ENCODE assay signal across 20 cellular contexts in the genomic region with DNA sequence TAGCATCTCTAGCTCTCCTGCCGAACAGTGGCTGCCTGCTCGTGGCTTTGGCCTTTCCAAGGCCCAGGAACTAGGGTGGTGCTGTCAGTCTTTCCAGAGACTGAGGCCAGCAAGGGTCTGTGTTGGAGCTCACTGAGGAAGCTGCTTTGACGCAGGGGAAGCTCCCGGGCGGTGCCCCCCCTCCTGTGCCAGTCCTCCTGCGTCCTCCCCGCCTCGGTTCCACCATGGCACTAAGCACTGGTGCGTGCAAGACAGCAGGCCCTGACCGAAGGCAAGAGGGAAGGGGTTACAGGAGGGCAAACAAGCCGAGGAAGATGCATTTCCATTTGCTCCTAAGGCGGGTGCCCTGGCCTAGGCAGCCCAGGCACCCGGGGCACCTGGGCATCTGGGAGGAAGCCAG. TPM values are rescaled to one million over a fixed set of nuclear protein-coding genes. Genes with fewer than 3 reads are reported as not detected.
DNase-seq lines count a peak whose midpoint lies in the region; ATAC-seq and TF ChIP-seq lines count a peak whose summit lies in the region.
"Had no signal": no experiment of that assay in that cellular context is flagged by ENCODE, and none has a peak within 500 bp of the region (broad histone marks: within the 10 kb centered on the region; RNA-seq: fewer than 3 reads in every experiment).

No MANE protein-coding gene starts in this region.

- H3K4me3 ChIP-seq in right atrium auricular region = no peak overlapping the region
- H3K4me3 ChIP-seq in WERI-Rb-1 (ENCODE audit: low read depth, low read length) = no peak overlapping the region
- H3K4me3 ChIP-seq in lower lobe of right lung = no peak overlapping the region
- no peak overlapping the region for H3K4me3 ChIP-seq in mesenchymal stem cell (ENCODE audit: insufficient read depth in 1 of 2, low read depth in 1 of 2, low read length in 2 of 2)
- H3K4me3 ChIP-seq: GM23248, HAP-1, K562, MG63 had no signal

- no peak overlapping the region for H3K14ac ChIP-seq in mesenchymal stem cell (ENCODE audit: low read length in 2 of 2)

- WGBS in mesenchymal stem cell = 95% methylated on average over 13 of the region's 13 CpGs

- H3K9me3 ChIP-seq in right atrium auricular region (no peaks in the 10 kb centered on the region), WERI-Rb-1 (ENCODE audit: severe bottlenecking) (no peaks in the 10 kb centered on the region), lower lobe of right lung (no peaks in the 10 kb centered on the region), mesenchymal stem cell (ENCODE audit: control insufficient read depth, low read length) (no peaks in the 10 kb centered on the region)
- H3K9me3 ChIP-seq: HAP-1, MG63 had no signal

- no peak overlapping the region for H3K27ac Mint-ChIP-seq in stimulated activated naive CD8-positive, alpha-beta T cell treated with anti-CD3 and anti-CD28 coated beads, Interleukin-15, amount 100 ng/mL, for 72 hours

- ATAC-seq in left cardiac atrium (no peak), lower lobe of right lung (no peak), GM19467 (IDR thresholded peaks at IDR 0.05; ENCODE audit: unreplicated experiment) (no peak)
- no peak for ATAC-seq in stimulated activated naive CD8-positive, alpha-beta T cell treated with anti-CD3 and anti-CD28 coated beads, Interleukin-15, amount 100 ng/mL, for 72 hours

- no peak overlapping the region for H3K23ac ChIP-seq in mesenchymal stem cell (ENCODE audit: low read length in 2 of 2)

- no peaks in the 10 kb centered on the region for H3K9me3 Mint-ChIP-seq in stimulated activated naive CD8-positive, alpha-beta T cell treated with anti-CD3 and anti-CD28 coated beads, Interleukin-15, amount 100 ng/mL, for 72 hours

- H3K4me2 ChIP-seq in mesenchymal stem cell (ENCODE audit: low read length, poor library complexity, severe bottlenecking) = no peak overlapping the region

- no peak overlapping the region for H3K4me3 Mint-ChIP-seq in stimulated activated naive CD8-positive, alpha-beta T cell treated with anti-CD3 and anti-CD28 coated beads, Interleukin-15, amount 100 ng/mL, for 72 hours

- H2BK15ac ChIP-seq in mesenchymal stem cell (ENCODE audit: low read depth, poor library complexity, severe bottlenecking) = no peak overlapping the region

- no peak overlapping the region for H2BK5ac ChIP-seq in mesenchymal stem cell (ENCODE audit: low read depth, low read length, poor library complexity, severe bottlenecking)

- no peaks in the 10 kb centered on the region for H3K27me3 Mint-ChIP-seq in stimulated activated naive CD8-positive, alpha-beta T cell treated with anti-CD3 and anti-CD28 coated beads, Interleukin-15, amount 100 ng/mL, for 72 hours

- H3K27ac ChIP-seq in right atrium auricular region (peak overlapping the region; percentile 39 to 81), WERI-Rb-1 (peak overlapping the region; percentile 22; the same call in 1 of the 2 replicates), lower lobe of right lung (peak overlapping the region; percentile 71), mesenchymal stem cell (ENCODE audit: low read length, poor library complexity, severe bottlenecking) (no peak overlapping the region)
- H3K27ac ChIP-seq: GM23248, HL-60 had no signal

- no peak overlapping the region for H3K4ac ChIP-seq in mesenchymal stem cell (ENCODE audit: low read depth in 1 of 2, low read length in 2 of 2)

- H4K91ac ChIP-seq in mesenchymal stem cell (ENCODE audit: low read length) = no peak overlapping the region

- H3K9ac ChIP-seq in mesenchymal stem cell (ENCODE audit: low read length) = no peak overlapping the region
- H3K9ac ChIP-seq: GM23248 had no signal

- no peak overlapping the region for H2BK120ac ChIP-seq in mesenchymal stem cell (ENCODE audit: low read depth, low read length)

- H2AK5ac ChIP-seq in mesenchymal stem cell (ENCODE audit: low read length, severe bottlenecking) = no peak overlapping the region

- H3K36me3 ChIP-seq in right atrium auricular region = no peaks in the 10 kb centered on the region
- H3K36me3 ChIP-seq in WERI-Rb-1 = no peaks in the 10 kb centered on the region
- peaks cover 5% of the 10 kb centered on the region for H3K36me3 ChIP-seq in lower lobe of right lung
- H3K36me3 ChIP-seq in mesenchymal stem cell (ENCODE audit: control insufficient read depth in 1 of 2, insufficient read depth in 2 of 2, low read depth in 1 of 2, low read length in 2 of 2) = peaks cover 0 to 4% of the 10 kb centered on the region in 2 experiments
- H3K36me3 ChIP-seq: HAP-1 had no signal

- H2AFZ ChIP-seq in mesenchymal stem cell (ENCODE audit: low read depth, low read length) = no peak overlapping the region
- H2AFZ ChIP-seq: GM23248 had no signal

- intact Hi-C loops in left cardiac atrium (cut with DNase I) = no loop called here
- intact Hi-C loops in lower lobe of right lung (cut with DNase I) = no loop called here

- H3K79me1 ChIP-seq in mesenchymal stem cell (replicated peaks; ENCODE audit: low read length, poor library complexity, severe bottlenecking) = peaks cover 13% of the 10 kb centered on the region

- no peak overlapping the region for H4K8ac ChIP-seq in mesenchymal stem cell (ENCODE audit: low read length)

- no peak for DNase-seq in right atrium auricular region (ENCODE audit: low spot score)
- no peak for DNase-seq in left cardiac atrium
- no peak for DNase-seq in WERI-Rb-1
- DNase-seq in lower lobe of right lung = no peak
- DNase-seq in stimulated activated naive CD8-positive, alpha-beta T cell treated with anti-CD3 and anti-CD28 coated beads, Interleukin-15, amount 100 ng/mL, for 72 hours = no peak
- no peak for DNase-seq in mesenchymal stem cell
- no peak for DNase-seq in germinal center (ENCODE audit: low spot score)
- DNase-seq: DMS79, GM23248, MG63, NCI-H1048, NCI-H1417 treated with DMSO at 0.1 percent for 48 hours, NCI-H187, NCI-H446, NCI-H526, Right ventricle myocardium superior had no signal

- no peak overlapping the region for H2BK12ac ChIP-seq in mesenchymal stem cell (ENCODE audit: low read length in 2 of 2)

- H3K4me1 ChIP-seq in right atrium auricular region (peaks cover 0 to 78% of the 10 kb centered on the region in 2 donors), lower lobe of right lung (peaks cover 55% of the 10 kb centered on the region), mesenchymal stem cell (ENCODE audit: control insufficient read depth, insufficient read depth, low read depth, low read length) (peaks cover 30% of the 10 kb centered on the region)

- H3K4me1 Mint-ChIP-seq in stimulated activated naive CD8-positive, alpha-beta T cell treated with anti-CD3 and anti-CD28 coated beads, Interleukin-15, amount 100 ng/mL, for 72 hours = peaks cover 38% of the 10 kb centered on the region

- no peak overlapping the region for H3K18ac ChIP-seq in mesenchymal stem cell (ENCODE audit: low read depth in 1 of 2, low read length in 2 of 2)

- TF ChIP-seq CTCF in right atrium auricular region (IDR thresholded peaks at IDR 0.05) = no peak
- no peak for TF ChIP-seq CTCF in WERI-Rb-1 (IDR thresholded peaks at IDR 0.05; ENCODE audit: low read depth, low read length)
- TF ChIP-seq CTCF in lower lobe of right lung (IDR thresholded peaks at IDR 0.05) = no peak

- H3K27me3 ChIP-seq in right atrium auricular region (no peaks in the 10 kb centered on the region), WERI-Rb-1 (ENCODE audit: insufficient read depth, low read depth, severe bottlenecking) (no peaks in the 10 kb centered on the region), lower lobe of right lung (ENCODE audit: low read depth) (no peaks in the 10 kb centered on the region), mesenchymal stem cell (ENCODE audit: control insufficient read depth in 1 of 2, insufficient read depth in 1 of 2, low read length in 2 of 2) (no peaks in the 10 kb centered on the region)
- H3K27me3 ChIP-seq: MG63 had no signal

RNA-seq across cellular contexts. Expression of a gene that starts 4.5 kb away (rescaled TPM):
- total RNA-seq in right atrium auricular region (10 to 100 TPM; 13.4 to 13.7 TPM), left cardiac atrium (10 to 100 TPM; 17.3 to 21.7 TPM), lower lobe of right lung (49.9 TPM)
- polyA plus RNA-seq in mesenchymal stem cell (2013, experiment 1 of 2) = 14.4 TPM
- polyA plus RNA-seq in mesenchymal stem cell (2013, experiment 2 of 2) = 15.1 TPM

RNA-seq across cellular contexts. Expression of a gene that starts 35.2 kb away (rescaled TPM):
- 1 to 10 TPM; 3.4 to 4.0 TPM for total RNA-seq in right atrium auricular region
- total RNA-seq in left cardiac atrium = 1 to 10 TPM; 4.3 to 7.0 TPM
- total RNA-seq in lower lobe of right lung = 90.7 TPM
- 1.8 TPM for polyA plus RNA-seq in mesenchymal stem cell (2013, experiment 1 of 2)
- polyA plus RNA-seq in mesenchymal stem cell (2013, experiment 2 of 2) = 1.8 TPM

Comparison
In these comparisons a context has a peak if more than half of its experiments do, and no peak if none do; other contexts are left out.
1. RNA of a gene that starts 35.2 kb away (total RNA-seq): 90.7 TPM in lower lobe of right lung (single experiment); 4.3 to 7.0 TPM in left cardiac atrium and 3.4 to 4.0 TPM in right atrium auricular region; every median in the first group is over 10 times any median in the second.